29 cellular contexts compared by ENCODE assay signal in the genomic region with DNA sequence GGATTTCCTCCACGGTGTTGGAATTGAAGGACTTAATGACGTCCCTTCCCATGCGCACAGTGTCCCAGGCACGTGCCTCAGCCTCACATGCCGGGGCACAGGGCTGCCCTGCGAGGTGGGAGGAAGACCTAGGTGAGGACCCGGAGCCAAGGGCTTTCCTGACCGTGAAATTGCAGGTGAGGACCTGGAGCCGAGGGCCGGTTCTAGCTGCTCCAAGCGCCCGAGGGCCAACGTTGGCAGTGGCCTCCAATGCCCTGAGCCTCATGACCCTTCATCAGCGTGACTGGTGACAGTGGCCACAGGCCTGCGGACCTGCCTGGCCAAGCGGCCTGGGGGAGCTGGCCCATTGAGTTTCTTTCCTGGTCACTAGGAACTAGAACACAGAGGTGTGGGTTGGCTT.
"Had no signal": no experiment of that assay in that cellular context is flagged by ENCODE, and none has a peak within 500 bp of the region (broad histone marks: within the 10 kb centered on the region; RNA-seq: fewer than 3 reads in every experiment).

No MANE protein-coding gene starts in this region.

- H3K36me3 Mint-ChIP-seq: stimulated activated effector memory CD8-positive, alpha-beta T cell treated with anti-CD3 and anti-CD28 coated beads, Interleukin-12 subunit alpha, Interleukin-12 subunit beta, amount 100 ng/mL, for 72 hours; stimulated activated memory B cell treated with anti-CD40 and anti-IgM and Interleukin-4, amounts not matched to agents 10 μg/mL and 1 μg/mL and 100 μg/mL, for 72 hours; stimulated activated naive B cell treated with anti-CD40 and anti-IgM and Interleukin-4, amounts not matched to agents 10 μg/mL and 1 μg/mL and 100 μg/mL, for 72 hours; type B pancreatic cell had no signal

- H3K4me1 Mint-ChIP-seq: stimulated activated memory B cell treated with anti-CD40 and anti-IgM and Interleukin-4, amounts not matched to agents 10 μg/mL and 1 μg/mL and 100 μg/mL, for 72 hours; stimulated activated naive B cell treated with anti-CD40 and anti-IgM and Interleukin-4, amounts not matched to agents 10 μg/mL and 1 μg/mL and 100 μg/mL, for 72 hours; stimulated activated naive CD8-positive, alpha-beta T cell treated with anti-CD3 and anti-CD28 coated beads, Interleukin-15, amount 100 ng/mL, for 72 hours had no signal

- H3K9me3 ChIP-seq: stomach, suprapubic skin, testis, thoracic aorta, thyroid gland, tibial artery, tibial nerve, transverse colon, upper lobe of left lung, upper lobe of right lung, uterus, vagina had no signal

- H3K4me3 ChIP-seq: stomach, suprapubic skin, testis, thoracic aorta, thyroid gland, tibial artery, tibial nerve, transverse colon, upper lobe of left lung, upper lobe of right lung, uterus, vagina had no signal

- H3K27ac Mint-ChIP-seq: stimulated activated effector memory CD8-positive, alpha-beta T cell treated with anti-CD3 and anti-CD28 coated beads, Interleukin-12 subunit alpha, Interleukin-12 subunit beta, amount 100 ng/mL, for 72 hours; stimulated activated memory B cell treated with anti-CD40 and anti-IgM and Interleukin-4, amounts not matched to agents 10 μg/mL and 1 μg/mL and 100 μg/mL, for 72 hours; stimulated activated naive B cell treated with anti-CD40 and anti-IgM and Interleukin-4, amounts not matched to agents 10 μg/mL and 1 μg/mL and 100 μg/mL, for 72 hours; stimulated activated naive CD8-positive, alpha-beta T cell treated with anti-CD3 and anti-CD28 coated beads, Interleukin-15, amount 100 ng/mL, for 72 hours; stimulated activated naive CD8-positive, alpha-beta T cell treated with anti-CD3 and anti-CD28 coated beads, Interleukin-15, Interleukin-2, amounts not matched to agents 100 ng/mL and 50 ng/mL, for 24 hours; type B pancreatic cell had no signal

- H3K27ac ChIP-seq: stomach, suprapubic skin, testis, thoracic aorta, thyroid gland, tibial artery, tibial nerve, transverse colon, upper lobe of left lung, upper lobe of right lung, uterus, vagina had no signal

- H3K9me3 Mint-ChIP-seq: stimulated activated naive CD8-positive, alpha-beta T cell treated with anti-CD3 and anti-CD28 coated beads, Interleukin-15, amount 100 ng/mL, for 72 hours; stimulated activated naive CD8-positive, alpha-beta T cell treated with anti-CD3 and anti-CD28 coated beads, Interleukin-15, Interleukin-2, amounts not matched to agents 100 ng/mL and 50 ng/mL, for 24 hours had no signal

- DNase-seq: stimulated activated CD4-positive, alpha-beta T cell treated with anti-CD3 and anti-CD28 coated beads, Interleukin-2, amount 100 ng/mL, for 48 hours; stimulated activated CD4-positive, alpha-beta T cell treated with anti-CD3 and anti-CD28 coated beads, Interleukin-4, amount 100 ng/mL, for 1 hour; stimulated activated CD4-positive, alpha-beta T cell treated with anti-CD3 and anti-CD28 coated beads, Interleukin-4, amount 100 ng/mL, for 24 hours; stimulated activated CD4-positive, alpha-beta T cell treated with anti-CD3 and anti-CD28 coated beads, Interleukin-4, amount 100 ng/mL, for 4 hours; stimulated activated CD8-positive, alpha-beta memory T cell treated with anti-CD3 and anti-CD28 coated beads, Interleukin-4, amount 100 ng/mL, for 48 hours; stimulated activated naive B cell treated with anti-CD40 and anti-IgM and Interleukin-4, amounts not matched to agents 10 μg/mL and 1 μg/mL and 100 μg/mL, for 72 hours; stimulated activated naive CD4-positive, alpha-beta T cell; stimulated activated naive CD4-positive, alpha-beta T cell treated with Interleukin-2 at 50 U/mL for 16 hours; stimulated activated naive CD8-positive, alpha-beta T cell treated with anti-CD3 and anti-CD28 coated beads, Interleukin-15, amount 100 ng/mL, for 72 hours; stimulated activated naive CD8-positive, alpha-beta T cell treated with anti-CD3 and anti-CD28 coated beads, Interleukin-15, Interleukin-2, amounts not matched to agents 100 U/mL and 50 U/mL, for 24 hours; stomach; substantia nigra; testis; thyroid gland; transverse colon; trophoblast cell; upper lobe of right lung; uterus had no signal

- H3K36me3 ChIP-seq: stomach, suprapubic skin, thoracic aorta, thyroid gland, tibial artery, tibial nerve, transverse colon, upper lobe of left lung, upper lobe of right lung, uterus, vagina had no signal

- H3K4me1 ChIP-seq: stomach, suprapubic skin, testis, thyroid gland, tibial artery, tibial nerve, transverse colon, upper lobe of left lung, upper lobe of right lung, uterus, vagina had no signal

- H3K4me3 Mint-ChIP-seq: stimulated activated effector memory CD8-positive, alpha-beta T cell treated with anti-CD3 and anti-CD28 coated beads, Interleukin-12 subunit alpha, Interleukin-12 subunit beta, amount 100 ng/mL, for 72 hours; stimulated activated memory B cell treated with anti-CD40 and anti-IgM and Interleukin-4, amounts not matched to agents 10 μg/mL and 1 μg/mL and 100 μg/mL, for 72 hours; stimulated activated naive B cell treated with anti-CD40 and anti-IgM and Interleukin-4, amounts not matched to agents 10 μg/mL and 1 μg/mL and 100 μg/mL, for 72 hours; stimulated activated naive CD8-positive, alpha-beta T cell treated with anti-CD3 and anti-CD28 coated beads, Interleukin-15, amount 100 ng/mL, for 72 hours; stimulated activated naive CD8-positive, alpha-beta T cell treated with anti-CD3 and anti-CD28 coated beads, Interleukin-15, Interleukin-2, amounts not matched to agents 100 ng/mL and 50 ng/mL, for 24 hours; type B pancreatic cell had no signal

- H3K27me3 ChIP-seq: stomach, suprapubic skin, testis, thyroid gland, tibial nerve, transverse colon, upper lobe of left lung, upper lobe of right lung, uterus, vagina had no signal

- FAIRE-seq: urothelium cell line had no signal

- H3K27me3 Mint-ChIP-seq: stimulated activated naive CD8-positive, alpha-beta T cell treated with anti-CD3 and anti-CD28 coated beads, Interleukin-15, amount 100 ng/mL, for 72 hours; stimulated activated naive CD8-positive, alpha-beta T cell treated with anti-CD3 and anti-CD28 coated beads, Interleukin-15, Interleukin-2, amounts not matched to agents 100 ng/mL and 50 ng/mL, for 24 hours had no signal
